1 cellular context compared by ENCODE assay signal in the genomic region with DNA sequence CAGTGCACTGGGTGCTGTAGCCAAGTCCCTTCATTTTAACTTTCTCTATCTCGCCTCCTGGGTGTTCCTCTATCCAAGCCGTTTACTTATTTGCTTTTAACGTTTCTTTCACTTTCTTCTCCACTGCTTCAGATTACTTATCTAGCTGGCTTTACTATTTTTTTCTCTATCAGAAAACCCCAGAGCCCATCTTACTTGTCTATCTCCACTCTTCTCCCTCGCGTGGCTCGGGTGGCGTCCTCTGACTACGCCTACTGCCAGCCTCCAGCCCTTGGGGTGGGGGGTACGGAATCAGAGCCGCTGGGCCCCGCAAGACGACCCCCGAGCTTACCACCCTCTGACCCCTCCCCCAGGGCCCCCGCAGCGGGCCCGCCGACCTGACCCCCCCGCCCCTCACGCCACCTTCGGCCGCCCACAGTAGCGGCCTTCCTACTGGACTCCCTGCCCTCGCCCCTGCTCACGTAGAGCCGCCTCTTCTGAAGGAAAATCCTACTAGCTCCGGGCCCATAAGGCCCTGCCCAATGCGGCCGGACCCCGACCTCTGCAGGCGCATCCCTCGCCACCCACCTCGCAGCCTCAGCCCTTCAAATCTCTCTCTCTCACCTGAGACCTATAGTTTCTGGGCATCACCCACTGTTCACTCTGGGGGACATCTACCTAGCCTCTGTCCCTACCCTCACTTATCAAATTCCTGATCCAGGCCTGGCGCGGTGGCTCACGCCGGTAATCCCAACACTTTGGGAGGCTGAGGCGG.
TF ChIP-seq lines count a peak whose summit lies in the region.

No MANE protein-coding gene starts in this region.

TF ChIP-seq in GM12878, 131 proteins besides CTCF, POLR2A, EP300 and RAD21:
- TF ChIP-seq SMARCA5 (IDR thresholded peaks at IDR 0.05), result no peak
- TF ChIP-seq ZNF384 (IDR thresholded peaks at IDR 0.05; ENCODE audit: borderline replicate concordance, low read depth, low read length), result peak; percentile 62; the same call in 1 of the 2 replicates
